In genomic region chr15:76764004-76764403, GRCh38 we compare ENCODE assay signal across 8 cellular contexts.
"Had no signal": no experiment of that assay in that cellular context is flagged by ENCODE, and none has a peak within 500 bp of the region (broad histone marks: within the 10 kb centered on the region; RNA-seq: fewer than 3 reads in every experiment).

No MANE protein-coding gene starts in this region.

- DNase-seq: H7, HFFc6 had no signal

- H3K4me3 Mint-ChIP-seq: GM23338, HFFc6, IgD-negative memory B cell had no signal

- ATAC-seq: GM23338, HCT116, HepG2 had no signal

- H3K9me3 ChIP-seq: HAP-1 had no signal

- H3K4me2 ChIP-seq: GM23338 had no signal

- H3K27ac Mint-ChIP-seq: GM23338, HFFc6 had no signal

- H3K4me3 ChIP-seq: GM23338, HAP-1 had no signal

- H2AFZ ChIP-seq: GM23338 had no signal

- H3K9me3 Mint-ChIP-seq: GM23338, HFFc6 had no signal

- H3K27ac ChIP-seq: HL-60 had no signal

- H3K27me3 Mint-ChIP-seq: IgD-negative memory B cell had no signal

- H3K4me1 Mint-ChIP-seq: GM23338 had no signal
